12 cellular contexts compared by ENCODE assay signal in genomic region chr1:234620272-234620711, GRCh38. TPM values are rescaled to one million over a fixed set of nuclear protein-coding genes. Genes with fewer than 3 reads are reported as not detected.
DNase-seq lines count a peak whose midpoint lies in the region; ATAC-seq, FAIRE-seq and TF ChIP-seq lines count a peak whose summit lies in the region.
"Had no signal": no experiment of that assay in that cellular context is flagged by ENCODE, and none has a peak within 500 bp of the region (broad histone marks: within the 10 kb centered on the region; RNA-seq: fewer than 3 reads in every experiment).

No MANE protein-coding gene starts in this region.

- H2AFZ ChIP-seq in astrocyte (ENCODE audit: low read depth, low read length): no peak overlapping the region

- no peaks in the 10 kb centered on the region for H3K36me3 Mint-ChIP-seq in astrocyte (ENCODE audit: low read depth, unreplicated experiment)
- H3K36me3 Mint-ChIP-seq in mesothelial cell of epicardium: no peaks in the 10 kb centered on the region
- H3K36me3 Mint-ChIP-seq in CD8-positive, alpha-beta T cell: no peaks in the 10 kb centered on the region

- no peak for ATAC-seq in CD8-positive, alpha-beta T cell

- H3K9me3 Mint-ChIP-seq in astrocyte (ENCODE audit: unreplicated experiment) (no peaks in the 10 kb centered on the region), mesothelial cell of epicardium (no peaks in the 10 kb centered on the region)
- H3K9me3 Mint-ChIP-seq in CD8-positive, alpha-beta T cell: no peaks in the 10 kb centered on the region
- H3K9me3 Mint-ChIP-seq: neural crest cell had no signal

- peaks cover 59% of the 10 kb centered on the region for H3K4me1 ChIP-seq in astrocyte (ENCODE audit: insufficient read depth, low read length)
- H3K4me1 ChIP-seq in CD8-positive, alpha-beta T cell (ENCODE audit: insufficient read depth, low read length): no peaks in the 10 kb centered on the region

- CTCF ChIA-PET in CD8-positive, alpha-beta T cell (lab: Charles Lee): interaction anchor here (0.6 to 0.9 kb wide), 3 partner anchors 12 to 445 kb away, joined by 3 to 4 read pairs (median 3); no protein-coding TSS in a partner anchor

- H4K20me1 ChIP-seq in astrocyte (ENCODE audit: insufficient read depth, low read length): no peaks in the 10 kb centered on the region

- H3K27ac ChIP-seq in astrocyte (ENCODE audit: low read depth, low read length): peak overlapping the region; percentile 92
- no peak overlapping the region for H3K27ac ChIP-seq in CD8-positive, alpha-beta T cell (ENCODE audit: low read depth, low read length)

- H3K4me3 Mint-ChIP-seq in astrocyte (ENCODE audit: unreplicated experiment) (no peak overlapping the region), mesothelial cell of epicardium (no peak overlapping the region)
- no peak overlapping the region for H3K4me3 Mint-ChIP-seq in CD8-positive, alpha-beta T cell
- H3K4me3 Mint-ChIP-seq: neural crest cell had no signal

- intact Hi-C loops in CD8-positive, alpha-beta T cell (cut with DNase I, micrococcal nuclease): no loop called here

- no peaks in the 10 kb centered on the region for H3K9me3 ChIP-seq in astrocyte (ENCODE audit: insufficient read depth, low read depth, low read length)
- H3K9me3 ChIP-seq in CD8-positive, alpha-beta T cell (ENCODE audit: low read length): no peaks in the 10 kb centered on the region
- H3K9me3 ChIP-seq: ascending aorta had no signal

- DNase-seq in AG08395 (ENCODE audit: low spot score) (peak; percentile 47), LHCN-M2 (ENCODE audit: low read depth) (peak; percentile 84), astrocyte (ENCODE audit: low read depth) (no peak), mesothelial cell of epicardium (ENCODE audit: low spot score in 2 of 2, unreplicated experiment in 2 of 2) (no peak), amniotic stem cell (lab: John Stamatoyannopoulos, UW) (no peak), amygdala (lab: John Stamatoyannopoulos, UW) (no peak), nucleus accumbens (lab: John Stamatoyannopoulos, UW) (no peak)
- DNase-seq in CD8-positive, alpha-beta T cell: no peak
- DNase-seq: C1 segment of cervical spinal cord had no signal

- H3K4me2 ChIP-seq in astrocyte (ENCODE audit: low read length): no peak overlapping the region

- no peak for FAIRE-seq in astrocyte (lab: Jason Lieb, UNC)
- FAIRE-seq: GM18507 had no signal

- H3K4me3 ChIP-seq in astrocyte (ENCODE audit: insufficient read depth, low read depth, low read length): no peak overlapping the region
- no peak overlapping the region for H3K4me3 ChIP-seq in CD8-positive, alpha-beta T cell (ENCODE audit: low read depth, low read length)
- H3K4me3 ChIP-seq: ascending aorta had no signal

- POLR2A ChIA-PET in CD8-positive, alpha-beta T cell (lab: Charles Lee): interaction anchor here (1.2 to 1.8 kb wide), 2 partner anchors 9 to 105 kb away, joined by 3 to 6 read pairs; no protein-coding TSS in a partner anchor

- H3K4me1 Mint-ChIP-seq in astrocyte (ENCODE audit: low read depth, unreplicated experiment) (peaks cover 70% of the 10 kb centered on the region), mesothelial cell of epicardium (peaks cover 84% of the 10 kb centered on the region)
- H3K4me1 Mint-ChIP-seq in CD8-positive, alpha-beta T cell (ENCODE audit: low read depth): peaks cover 2% of the 10 kb centered on the region

- TF ChIP-seq CTCF in astrocyte (IDR thresholded peaks at IDR 0.05; ENCODE audit: insufficient read depth, low read depth, low read length) (no peak), mesothelial cell of epicardium (IDR thresholded peaks at IDR 0.05; ENCODE audit: unreplicated experiment) (no peak)
- no peak for TF ChIP-seq CTCF in CD8-positive, alpha-beta T cell (IDR thresholded peaks at IDR 0.05)

- peak overlapping the region; percentile 100 for H3K27ac Mint-ChIP-seq in astrocyte (ENCODE audit: unreplicated experiment)
- H3K27ac Mint-ChIP-seq in mesothelial cell of epicardium: peak overlapping the region; percentile 85
- no peak overlapping the region for H3K27ac Mint-ChIP-seq in CD8-positive, alpha-beta T cell

- H3K27me3 Mint-ChIP-seq in astrocyte (ENCODE audit: low read depth, unreplicated experiment) (no peaks in the 10 kb centered on the region), mesothelial cell of epicardium (ENCODE audit: low read depth) (no peaks in the 10 kb centered on the region)
- H3K27me3 Mint-ChIP-seq in CD8-positive, alpha-beta T cell (ENCODE audit: low read depth): no peaks in the 10 kb centered on the region

- no peaks in the 10 kb centered on the region for H3K36me3 ChIP-seq in astrocyte (ENCODE audit: insufficient read depth, low read length)
- no peaks in the 10 kb centered on the region for H3K36me3 ChIP-seq in CD8-positive, alpha-beta T cell (ENCODE audit: insufficient read depth, low read length)
- H3K36me3 ChIP-seq: ascending aorta had no signal

- H3K27me3 ChIP-seq in astrocyte (ENCODE audit: insufficient read depth, low read length): no peaks in the 10 kb centered on the region
- H3K27me3 ChIP-seq in CD8-positive, alpha-beta T cell (ENCODE audit: insufficient read depth, low read length): no peaks in the 10 kb centered on the region
- H3K27me3 ChIP-seq: ascending aorta had no signal

- no peak overlapping the region for H3K9ac ChIP-seq in astrocyte (ENCODE audit: low read length)

- no peaks in the 10 kb centered on the region for H3K79me2 ChIP-seq in astrocyte (ENCODE audit: insufficient read depth, low read length)

RNA-seq across cellular contexts. Expression of gene IRF2BP2, which starts 10.3 kb away (rescaled TPM):
- total RNA-seq in LHCN-M2 (2014; rRNA removed) (42.2 and 46.9 TPM in 2 replicates), astrocyte (122 and 126 TPM in 2 replicates), mesothelial cell of epicardium (130 to 134 TPM (median 130 TPM) in 3 replicates)
- 38.4 TPM for polyA plus RNA-seq in LHCN-M2 (2012)
- total RNA-seq in CD8-positive, alpha-beta T cell: 100 to 1,000 TPM; 707 to 714 TPM

Comparison
In these comparisons a context has a peak if more than half of its experiments do, and no peak if none do; other contexts are left out.
1. DNase-seq: peak in AG08395 (single experiment) and LHCN-M2 (single experiment); none in astrocyte (single experiment), mesothelial cell of epicardium (0 of 2), amniotic stem cell (single experiment), CD8-positive, alpha-beta T cell (0 of 7), amygdala (0 of 56) and nucleus accumbens (0 of 56).